In the genomic region with DNA sequence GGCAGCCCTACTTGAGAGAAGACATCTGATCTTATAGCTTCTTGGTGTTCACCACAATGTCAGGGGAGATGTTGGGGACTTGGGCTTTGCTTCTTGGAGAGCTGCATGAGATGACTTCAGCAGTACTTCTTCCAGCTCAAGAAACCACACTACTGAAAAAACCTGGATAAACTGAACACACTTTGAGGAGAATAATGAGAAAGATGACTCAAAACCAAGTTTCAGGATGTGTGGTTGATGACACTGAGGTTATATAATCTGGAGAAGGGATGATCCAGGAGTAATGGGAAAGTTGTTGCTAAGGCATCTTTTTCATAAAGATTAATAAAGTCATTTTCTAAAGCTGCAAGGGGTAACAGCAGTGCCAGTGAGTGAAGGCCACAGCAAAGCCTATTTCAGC, we compare ENCODE assay signal across 21 cellular contexts. TPM values are rescaled to one million over a fixed set of nuclear protein-coding genes. Genes with fewer than 3 reads are reported as not detected.
A peak's percentile ranks its signal among the peaks of the same experiment; 100 is the strongest.
DNase-seq lines count a peak whose midpoint lies in the region; ATAC-seq and TF ChIP-seq lines count a peak whose summit lies in the region.
"Had no signal": no experiment of that assay in that cellular context is flagged by ENCODE, and none has a peak within 500 bp of the region (broad histone marks: within the 10 kb centered on the region; RNA-seq: fewer than 3 reads in every experiment).

No MANE protein-coding gene starts in this region.

- no peak overlapping the region for H4K5ac ChIP-seq in IMR-90 (ENCODE audit: low read depth, low read length)

- H2AK5ac ChIP-seq in IMR-90 (ENCODE audit: low read depth, low read length): no peak overlapping the region

- TF ChIP-seq RAD21 in IMR-90 (IDR thresholded peaks at IDR 0.05; ENCODE audit: low read length): no peak

- no peak overlapping the region for H2BK120ac ChIP-seq in IMR-90 (ENCODE audit: low read depth, low read length)

- BruUV-seq in IMR-90 (replicated peaks; lab: Mats Ljungman, UMichigan): no TSS peak

- DNase-seq in AG10803 (ENCODE audit: low read depth) (peak; percentile 22), IMR-90 (peak; percentile 30), astrocyte of the cerebellum (ENCODE audit: low read depth) (peak; percentile 22), foreskin keratinocyte (peak; percentile 34 to 65), NCI-H510A treated with DMSO at 0.1 percent for 48 hours (lab: John Stamatoyannopoulos, UW) (no peak), endodermal cell (no peak)
- DNase-seq in effector CD4-positive, alpha-beta T cell: no peak
- DNase-seq: AML-193; DMS53; GDM1; MV-4-11; NCI-H1436; NCI-H2029 treated with DMSO at 0.1 percent for 48 hours; NCI-H526 treated with DMSO at 0.1 percent for 48 hours; NK-92 treated with Interleukin-12 subunit alpha and Interleukin-12 subunit beta, amount 100 ng/mL, for 24 hours; OCI-M1 had no signal

- no peaks in the 10 kb centered on the region for H3K4me1 Mint-ChIP-seq in endodermal cell

- no peak overlapping the region for H2AFZ ChIP-seq in IMR-90 (replicated peaks; ENCODE audit: low read length, poor library complexity)

- no peaks in the 10 kb centered on the region for H3K4me1 ChIP-seq in IMR-90 (ENCODE audit: control insufficient read depth, insufficient read depth, low read length)
- peaks cover 18% of the 10 kb centered on the region for H3K4me1 ChIP-seq in foreskin keratinocyte
- no peaks in the 10 kb centered on the region for H3K4me1 ChIP-seq in endodermal cell (ENCODE audit: control insufficient read depth, insufficient read depth, low read length)
- H3K4me1 ChIP-seq: A549, HAP-1 had no signal

- no peaks in the 10 kb centered on the region for H4K20me1 ChIP-seq in IMR-90 (ENCODE audit: insufficient read depth, low read length)

- no peak overlapping the region for H4K91ac ChIP-seq in IMR-90 (ENCODE audit: insufficient read depth, low read depth, low read length)

- H3K27me3 ChIP-seq in IMR-90 (ENCODE audit: control insufficient read depth, insufficient read depth, low read length) (no peaks in the 10 kb centered on the region), foreskin keratinocyte (no peaks in the 10 kb centered on the region), endodermal cell (ENCODE audit: control insufficient read depth, insufficient read depth, low read length, poor library complexity, severe bottlenecking) (peaks cover 3% of the 10 kb centered on the region)

- no peaks in the 10 kb centered on the region for H3K36me3 ChIP-seq in IMR-90 (ENCODE audit: control insufficient read depth, insufficient read depth, low read length)
- H3K36me3 ChIP-seq in endodermal cell (ENCODE audit: control insufficient read depth, insufficient read depth, low read length): no peaks in the 10 kb centered on the region
- H3K36me3 ChIP-seq: HAP-1 had no signal

- no peak overlapping the region for H2BK15ac ChIP-seq in IMR-90 (ENCODE audit: low read depth, low read length)

- no peak overlapping the region for H3K4me2 ChIP-seq in IMR-90 (ENCODE audit: low read depth, low read length)
- H3K4me2 ChIP-seq: A549 had no signal

- H3K9me1 ChIP-seq in IMR-90 (ENCODE audit: insufficient read depth, low read length): no peaks in the 10 kb centered on the region

- H3K18ac ChIP-seq in IMR-90 (ENCODE audit: low read depth, low read length): no peak overlapping the region

- H3K14ac ChIP-seq in IMR-90 (replicated peaks; ENCODE audit: low read depth, low read length): no peak overlapping the region

- no peak overlapping the region for H2BK20ac ChIP-seq in IMR-90 (ENCODE audit: low read depth, low read length)

- no peak overlapping the region for H3K23ac ChIP-seq in IMR-90 (ENCODE audit: low read depth, low read length)

- no peak overlapping the region for H3K4me3 Mint-ChIP-seq in endodermal cell

- H3K9me3 ChIP-seq in IMR-90 (ENCODE audit: control insufficient read depth, insufficient read depth, low read length): no peaks in the 10 kb centered on the region
- H3K9me3 ChIP-seq in endodermal cell (ENCODE audit: control insufficient read depth, low read length): no peaks in the 10 kb centered on the region
- H3K9me3 ChIP-seq: A549, HAP-1 had no signal

- H3K27ac ChIP-seq in IMR-90 (ENCODE audit: insufficient read depth, low read length): no peak overlapping the region
- H3K27ac ChIP-seq in foreskin keratinocyte: no peak overlapping the region
- no peak overlapping the region for H3K27ac ChIP-seq in endodermal cell (ENCODE audit: low read depth, low read length)
- H3K27ac ChIP-seq: A549, SK-N-MC had no signal

- in situ Hi-C loops in IMR-90 (cut with MboI; ENCODE audit: low sequenced_read_pairs): no loop called here
- in situ Hi-C loops in astrocyte of the cerebellum (cut with HindIII; ENCODE audit: low sequenced_read_pairs): no loop called here

- no peak for ATAC-seq in IMR-90 (ENCODE audit: low read depth)
- ATAC-seq in foreskin keratinocyte: peak; percentile 62
- ATAC-seq in GM21619 (IDR thresholded peaks at IDR 0.05; ENCODE audit: unreplicated experiment): no peak
- ATAC-seq: A549, Right ventricle myocardium inferior had no signal

- H2AK9ac ChIP-seq in IMR-90 (replicated peaks; ENCODE audit: low read depth, low read length, poor library complexity): no peak overlapping the region

- dilution Hi-C loops in IMR-90 (cut with HindIII; ENCODE audit: low sequenced_read_pairs, unreplicated experiment): no loop called here

- intact Hi-C loops in IMR-90 (cut with micrococcal nuclease): no loop called here

- H3K27me3 Mint-ChIP-seq in endodermal cell (ENCODE audit: insufficient read depth): peaks cover 90% of the 10 kb centered on the region

- no peaks in the 10 kb centered on the region for H3K79me1 ChIP-seq in IMR-90 (ENCODE audit: low read depth in 1 of 2, low read length in 2 of 2)

- H3K56ac ChIP-seq in IMR-90 (ENCODE audit: extremely low read depth, insufficient read depth, low read length): no peak overlapping the region

- no peak overlapping the region for H4K8ac ChIP-seq in IMR-90 (ENCODE audit: low read depth in 2 of 2, low read length in 2 of 2)

- no peak for TF ChIP-seq CTCF in AG10803 (conservative IDR thresholded peaks at IDR 0.05; ENCODE audit: low read length)
- no peak for TF ChIP-seq CTCF in IMR-90 (conservative IDR thresholded peaks at IDR 0.05; ENCODE audit: low read depth, low read length)
- no peak for TF ChIP-seq CTCF in astrocyte of the cerebellum (IDR thresholded peaks at IDR 0.05; ENCODE audit: low read depth, low read length, missing control alignments)
- TF ChIP-seq CTCF in foreskin keratinocyte (conservative IDR thresholded peaks at IDR 0.05): no peak
- no peak for TF ChIP-seq CTCF in endodermal cell (conservative IDR thresholded peaks at IDR 0.05)

- CTCF ChIA-PET in IMR-90 (lab: Yijun Ruan, JAX): no interaction called here

- no peak overlapping the region for H3K27ac Mint-ChIP-seq in endodermal cell

- H3K36me3 Mint-ChIP-seq in endodermal cell (ENCODE audit: low read depth): no peaks in the 10 kb centered on the region

- POLR2A ChIA-PET in IMR-90 (lab: Charles Lee; ENCODE audit: unreplicated experiment): no interaction called here

- no peak for TF ChIP-seq POLR2A in IMR-90 (IDR thresholded peaks at IDR 0.05; ENCODE audit: low read depth, low read length)

- H3K9ac ChIP-seq in IMR-90 (ENCODE audit: low read depth, low read length) (no peak overlapping the region), endodermal cell (ENCODE audit: extremely low read depth, low read length, poor library complexity, severe bottlenecking) (no peak overlapping the region)

- no peak overlapping the region for H2BK5ac ChIP-seq in IMR-90 (ENCODE audit: low read depth, low read length, poor library complexity, severe bottlenecking)

- H3K9me3 Mint-ChIP-seq in endodermal cell: no peaks in the 10 kb centered on the region

- H3K4me3 ChIP-seq in AG10803 (ENCODE audit: low read length) (no peak overlapping the region), IMR-90 (ENCODE audit: insufficient read depth, low read depth, low read length) (no peak overlapping the region), astrocyte of the cerebellum (ENCODE audit: low read depth, low read length) (no peak overlapping the region), endodermal cell (ENCODE audit: low read length) (no peak overlapping the region)
- H3K4me3 ChIP-seq: A549, HAP-1, SK-N-MC had no signal

- no peak overlapping the region for H3K4ac ChIP-seq in IMR-90 (ENCODE audit: low read depth, low read length)

TF ChIP-seq in IMR-90, 13 proteins besides CTCF, POLR2A, EP300 and RAD21:
- TF ChIP-seq SMC3 (IDR thresholded peaks at IDR 0.05; ENCODE audit: low read depth, low read length) (no peak), MAFK (IDR thresholded peaks at IDR 0.05; ENCODE audit: low read depth, low read length) (no peak), MAZ (IDR thresholded peaks at IDR 0.05; ENCODE audit: borderline replicate concordance, low read depth, low read length) (no peak), BHLHE40 (IDR thresholded peaks at IDR 0.05; ENCODE audit: low read depth, low read length) (no peak), RFX5 (IDR thresholded peaks at IDR 0.05; ENCODE audit: low read depth, low read length) (no peak), MXI1 (IDR thresholded peaks at IDR 0.05; ENCODE audit: borderline replicate concordance, low read depth, low read length) (no peak), FOS (IDR thresholded peaks at IDR 0.05; ENCODE audit: low read depth, low read length) (no peak), CHD1 (IDR thresholded peaks at IDR 0.05; ENCODE audit: low read depth, low read length) (no peak)
- TF ChIP-seq, protein P1, sequence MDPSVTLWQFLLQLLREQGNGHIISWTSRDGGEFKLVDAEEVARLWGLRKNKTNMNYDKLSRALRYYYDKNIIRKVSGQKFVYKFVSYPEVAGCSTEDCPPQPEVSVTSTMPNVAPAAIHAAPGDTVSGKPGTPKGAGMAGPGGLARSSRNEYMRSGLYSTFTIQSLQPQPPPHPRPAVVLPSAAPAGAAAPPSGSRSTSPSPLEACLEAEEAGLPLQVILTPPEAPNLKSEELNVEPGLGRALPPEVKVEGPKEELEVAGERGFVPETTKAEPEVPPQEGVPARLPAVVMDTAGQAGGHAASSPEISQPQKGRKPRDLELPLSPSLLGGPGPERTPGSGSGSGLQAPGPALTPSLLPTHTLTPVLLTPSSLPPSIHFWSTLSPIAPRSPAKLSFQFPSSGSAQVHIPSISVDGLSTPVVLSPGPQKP (IDR thresholded peaks at IDR 0.05; ENCODE audit: borderline replicate concordance, low read depth, low read length): no peak

RNA-seq across cellular contexts. Expression of a gene that starts 58.4 kb away (rescaled TPM):
- 10.6 and 14.3 TPM in 2 replicates for total RNA-seq in IMR-90 (2012; rRNA removed)
- 10.9 and 15.7 TPM in 2 replicates for polyA plus RNA-seq in IMR-90 (2012; rRNA removed)
- 4.2 and 6.9 TPM in 2 replicates for polyA plus RNA-seq in IMR-90 (2012; cell fraction: cytosol; rRNA removed)
- polyA plus RNA-seq in IMR-90 (2012; cell fraction: nucleus; rRNA removed; ENCODE audit: low replicate concordance): 2.6 and 10.4 TPM in 2 replicates
- total RNA-seq in foreskin keratinocyte: 16.2 and 18.2 TPM in 2 replicates
- 22.7 and 28.3 TPM in 2 replicates for polyA plus RNA-seq in foreskin keratinocyte
- total RNA-seq in endodermal cell: 10 to 100 TPM; 21.8 to 24.4 TPM
- polyA plus RNA-seq in endodermal cell (2013, experiment 1 of 2): 16.0 TPM
- polyA plus RNA-seq in endodermal cell (2013, experiment 2 of 2): 13.0 TPM

Comparison
In these comparisons a context has a peak if more than half of its experiments do, and no peak if none do; other contexts are left out.
1. DNase-seq: peak in AG10803 (single experiment), IMR-90 (single experiment), astrocyte of the cerebellum (single experiment) and foreskin keratinocyte (2 of 2); none in NCI-H510A treated with DMSO at 0.1 percent for 48 hours (single experiment), endodermal cell (single experiment) and effector CD4-positive, alpha-beta T cell (single experiment).